In genomic region chr18:12278153-12278764, GRCh38 we compare ENCODE assay signal across 8 cellular contexts. TPM values are rescaled to one million over a fixed set of nuclear protein-coding genes. Genes with fewer than 3 reads are reported as not detected.
DNase-seq lines count a peak whose midpoint lies in the region; ATAC-seq and TF ChIP-seq lines count a peak whose summit lies in the region.

No MANE protein-coding gene starts in this region.

- 68 to 73% methylated on average over 7 of the region's 7 CpGs for WGBS in lung, 2 donors

- TF ChIP-seq CTCF in cardiac muscle cell (IDR thresholded peaks at IDR 0.05; ENCODE audit: low read depth, low read length) (peak; percentile 7), breast epithelium (IDR thresholded peaks at IDR 0.05) (no peak), lung (IDR thresholded peaks at IDR 0.05; ENCODE audit: control extremely low read depth, extremely low read depth) (no peak), GM13976 (IDR thresholded peaks at IDR 0.05; ENCODE audit: borderline replicate concordance, control extremely low read depth, extremely low read depth, insufficient read depth, missing control alignments) (no peak)

- no peak for TF ChIP-seq POLR2A in breast epithelium (IDR thresholded peaks at IDR 0.05)

- no peak for ATAC-seq in lung (ENCODE audit: insufficient read depth, low FRiP score)
- ATAC-seq in GM18502 (IDR thresholded peaks at IDR 0.05; ENCODE audit: poor library complexity, unreplicated experiment), result no peak

- peaks cover 33% of the 10 kb centered on the region for H3K4me1 ChIP-seq in cardiac muscle cell (ENCODE audit: low read depth)
- peaks cover 0 to 4% of the 10 kb centered on the region in 2 donors for H3K4me1 ChIP-seq in breast epithelium
- H3K4me1 ChIP-seq in lung (ENCODE audit: control insufficient read depth in 2 of 2, insufficient read depth in 2 of 2, low read length in 2 of 2), result peaks cover 0 to 4% of the 10 kb centered on the region in 2 donors

- intact Hi-C loops in cardiac septum (cut with DNase I), result loop anchor here (2.0 kb wide), 1 partner anchor 99 kb away; the partner anchor contains the start of gene AFG3L2
- intact Hi-C loops in breast epithelium (cut with DNase I; ENCODE audit: low total_unique reads), result no loop called here

- H3K36me3 ChIP-seq in cardiac muscle cell (no peaks in the 10 kb centered on the region), breast epithelium (no peaks in the 10 kb centered on the region), lung (ENCODE audit: control insufficient read depth in 2 of 2, insufficient read depth in 2 of 2, low read length in 2 of 2) (no peaks in the 10 kb centered on the region)

- H3K9me3 ChIP-seq in cardiac muscle cell (ENCODE audit: low read depth) (no peaks in the 10 kb centered on the region), breast epithelium (no peaks in the 10 kb centered on the region), lung (ENCODE audit: control insufficient read depth in 2 of 2, insufficient read depth in 1 of 2, low read length in 1 of 2) (no peaks in the 10 kb centered on the region)

- DNase-seq in cardiac muscle cell (ENCODE audit: low read depth in 1 of 2, low spot score in 1 of 2) (peak in 1 of 2 donors; percentile 29), cardiac septum (ENCODE audit: low spot score) (no peak), breast epithelium (ENCODE audit: low spot score in 2 of 2) (peak in 1 of 2 donors; percentile 53), lung (ENCODE audit: low spot score) (no peak), GM13976 (ENCODE audit: low spot score) (no peak), NCI-H526 (lab: John Stamatoyannopoulos, UW) (no peak), NCI-H2029 (lab: John Stamatoyannopoulos, UW) (no peak)

- peak overlapping the region; percentile 9 for H3K4me3 ChIP-seq in cardiac muscle cell
- peak overlapping the region; percentile 35 to 65 (median 44) for H3K4me3 ChIP-seq in breast epithelium
- no peak overlapping the region for H3K4me3 ChIP-seq in lung

- in situ Hi-C loops in GM13976 (cut with MboI; ENCODE audit: low sequenced_read_pairs, unreplicated experiment), result no loop called here

- H3K27me3 ChIP-seq in cardiac muscle cell (no peaks in the 10 kb centered on the region), breast epithelium (no peaks in the 10 kb centered on the region), lung (ENCODE audit: control insufficient read depth, insufficient read depth) (no peaks in the 10 kb centered on the region)

- H3K27ac ChIP-seq in cardiac muscle cell, result peak overlapping the region; percentile 100
- H3K27ac ChIP-seq in breast epithelium, result peak overlapping the region; percentile 94 to 99
- H3K27ac ChIP-seq in lung (ENCODE audit: low read depth in 1 of 2, low read length in 1 of 2), result peak overlapping the region; percentile 87 to 98

RNA-seq across cellular contexts. Expression of gene CIDEA, which starts 24.1 kb away (rescaled TPM):
- total RNA-seq in cardiac muscle cell (not detected in 2 replicates), cardiac septum (0.40 TPM), breast epithelium (100 to 1,000 TPM in 1 of 3 donors, 10 to 100 TPM in 2; 32.4 to 461 (median 68.6) TPM), lung (1 to 10 TPM in 1 of 2 donors, not detected in 1; 1.2 TPM)
- polyA plus RNA-seq in cardiac muscle cell (not detected in 2 replicates), lung (not detected)

RNA-seq across cellular contexts. Expression of gene TUBB6, which starts 29.8 kb away (rescaled TPM):
- total RNA-seq in cardiac muscle cell (212 and 450 TPM in 2 replicates), cardiac septum (155 TPM), breast epithelium (100 to 1,000 TPM; 197 to 316 (median 302) TPM), lung (100 to 1,000 TPM in 1 of 2 donors, 10 to 100 TPM in 1; 57.8 to 157 TPM)
- polyA plus RNA-seq in cardiac muscle cell (185 and 240 TPM in 2 replicates), lung (100 to 1,000 TPM in 1 of 2 donors, 10 to 100 TPM in 1; 77.2 to 142 TPM)

Comparison
In these comparisons a context has a peak if more than half of its experiments do, and no peak if none do; other contexts are left out.
1. RNA of gene CIDEA, which starts 24.1 kb away (total RNA-seq): 32.4 to 461 TPM in breast epithelium; 1.2 TPM in lung, 0.40 TPM in cardiac septum (single experiment) and not detected in cardiac muscle cell; every median in the first group is over 10 times any median in the second.
2. Peak in every context shown above with its lines, with median percentiles within 50 percentile points of each other: H3K27ac ChIP-seq.